ENCODE assay signal across 8 cellular contexts in genomic region chr15:98651581-98652220, GRCh38. TPM values are rescaled to one million over a fixed set of nuclear protein-coding genes. Genes with fewer than 3 reads are reported as not detected.
A peak's percentile ranks its signal among the peaks of the same experiment; 100 is the strongest.
DNase-seq lines count a peak whose midpoint lies in the region; ATAC-seq and TF ChIP-seq lines count a peak whose summit lies in the region.

No MANE protein-coding gene starts in this region.

- TF ChIP-seq CTCF in RWPE2 (IDR thresholded peaks at IDR 0.05; ENCODE audit: poor library complexity, severe bottlenecking): no peak

- H3K23ac ChIP-seq in trophoblast cell (ENCODE audit: low read length): no peak overlapping the region

- peak; percentile 26 for ATAC-seq in RWPE2 (ENCODE audit: low read depth)

- H2AK5ac ChIP-seq in trophoblast cell (ENCODE audit: low read length): no peak overlapping the region

- peaks cover 31% of the 10 kb centered on the region for H3K79me2 ChIP-seq in trophoblast cell (ENCODE audit: control insufficient read depth, insufficient read depth, low read length, poor library complexity)

- no peak overlapping the region for H2BK12ac ChIP-seq in trophoblast cell (ENCODE audit: low read length)

- no peak overlapping the region for H2BK5ac ChIP-seq in trophoblast cell (ENCODE audit: low read depth, low read length, poor library complexity)

- H3K4me2 ChIP-seq in trophoblast cell (ENCODE audit: low read length): peak overlapping the region; percentile 92

- H3K4me1 ChIP-seq in RWPE2 (ENCODE audit: insufficient read depth, poor library complexity, severe bottlenecking) (peaks cover 45% of the 10 kb centered on the region), trophoblast cell (ENCODE audit: control insufficient read depth in 1 of 2, insufficient read depth in 2 of 2, low read length in 2 of 2) (peaks cover 0 to 4% of the 10 kb centered on the region in 2 experiments)

- no peak overlapping the region for H3K18ac ChIP-seq in trophoblast cell (ENCODE audit: low read length)

- peak overlapping the region; percentile 13 for H3K14ac ChIP-seq in trophoblast cell (ENCODE audit: low read length)

- H3K9me3 ChIP-seq in RWPE2 (ENCODE audit: severe bottlenecking) (no peaks in the 10 kb centered on the region), trophoblast cell (ENCODE audit: insufficient read depth, low read depth, low read length) (no peaks in the 10 kb centered on the region)

- H3K27ac ChIP-seq in RWPE2 (ENCODE audit: poor library complexity, severe bottlenecking): peak overlapping the region; percentile 85
- H3K27ac ChIP-seq in trophoblast cell (ENCODE audit: low read depth, low read length): no peak overlapping the region

- H3K4ac ChIP-seq in trophoblast cell (ENCODE audit: low read depth, low read length): peak overlapping the region; percentile 77

- no peak overlapping the region for H3K9ac ChIP-seq in trophoblast cell (ENCODE audit: low read length)

- no peak overlapping the region for H2BK120ac ChIP-seq in trophoblast cell (ENCODE audit: insufficient read depth, low read length, poor library complexity)

- H2AFZ ChIP-seq in trophoblast cell (ENCODE audit: insufficient read depth, low read length, poor library complexity): no peak overlapping the region

- DNase-seq in EH (ENCODE audit: low read depth) (peak; percentile 46), RWPE2 (ENCODE audit: low spot score) (no peak), erythroblast (lab: John Stamatoyannopoulos, UW) (peak; percentile 35 to 36), trophoblast cell (no peak), islet precursor cell (no peak), SIG-M5 (lab: John Stamatoyannopoulos, UW) (no peak), ecto neural progenitor cell (ENCODE audit: low spot score) (no peak)
- DNase-seq in activated CD8-positive, alpha-beta memory T cell treated with anti-CD3 and anti-CD28 coated beads for 24 hours: no peak

- no peaks in the 10 kb centered on the region; the same call in 1 of the 2 replicates for H3K36me3 ChIP-seq in RWPE2 (ENCODE audit: low read depth)
- H3K36me3 ChIP-seq in trophoblast cell (ENCODE audit: control insufficient read depth in 1 of 2, insufficient read depth in 2 of 2, low read length in 2 of 2): peaks cover 2 to 3% of the 10 kb centered on the region in 2 experiments

- H3K4me3 ChIP-seq in RWPE2 (ENCODE audit: severe bottlenecking) (peak overlapping the region; percentile 96), trophoblast cell (ENCODE audit: low read depth, low read length) (no peak overlapping the region)

- no CpG with 5 or more reads among the region's 14 CpGs for WGBS in trophoblast cell (ENCODE audit: extremely low coverage, insufficient coverage, insufficient read length)

- no peak for TF ChIP-seq POLR2A in erythroblast (IDR thresholded peaks at IDR 0.05; ENCODE audit: low read length)

- no peak overlapping the region for H4K8ac ChIP-seq in trophoblast cell (ENCODE audit: low read depth, low read length)

- no peaks in the 10 kb centered on the region for H3K27me3 ChIP-seq in RWPE2 (ENCODE audit: insufficient read depth, poor library complexity, severe bottlenecking)
- no peaks in the 10 kb centered on the region for H3K27me3 ChIP-seq in trophoblast cell (ENCODE audit: insufficient read depth, low read length)

- H4K12ac ChIP-seq in trophoblast cell (ENCODE audit: low read depth, low read length): no peak overlapping the region

- no peak overlapping the region for H4K91ac ChIP-seq in trophoblast cell (ENCODE audit: low read depth, low read length)

- peaks cover 33% of the 10 kb centered on the region for H3K79me1 ChIP-seq in trophoblast cell (ENCODE audit: low read length)

RNA-seq across cellular contexts. Expression of gene IGF1R, which starts 3.4 kb away (rescaled TPM):
- 121 and 126 TPM in 2 replicates for polyA plus RNA-seq in trophoblast cell (2013)

Comparison
In these comparisons a context has a peak if more than half of its experiments do, and no peak if none do; other contexts are left out.
1. DNase-seq: peak in EH (single experiment) and erythroblast (2 of 2); none in RWPE2 (single experiment), trophoblast cell (0 of 2), islet precursor cell (single experiment), SIG-M5 (single experiment), ecto neural progenitor cell (single experiment) and activated CD8-positive, alpha-beta memory T cell treated with anti-CD3 and anti-CD28 coated beads for 24 hours (single experiment).